ENCODE assay signal across 15 cellular contexts in genomic region chr14:70239802-70240201, GRCh38. TPM values are rescaled to one million over a fixed set of nuclear protein-coding genes. Genes with fewer than 3 reads are reported as not detected.
A peak's percentile ranks its signal among the peaks of the same experiment; 100 is the strongest.
DNase-seq lines count a peak whose midpoint lies in the region; ATAC-seq and TF ChIP-seq lines count a peak whose summit lies in the region.
"Had no signal": no experiment of that assay in that cellular context is flagged by ENCODE, and none has a peak within 500 bp of the region (broad histone marks: within the 10 kb centered on the region; RNA-seq: fewer than 3 reads in every experiment).

No MANE protein-coding gene starts in this region.

- TF ChIP-seq POLR2A in right lobe of liver (IDR thresholded peaks at IDR 0.05) = no peak

- CTCF ChIA-PET in RWPE1 (lab: Yijun Ruan, JAX) = no interaction called here

- no peaks in the 10 kb centered on the region for H3K27me3 ChIP-seq in right lobe of liver

- no peaks in the 10 kb centered on the region for H3K4me1 ChIP-seq in right lobe of liver

- H3K36me3 ChIP-seq in right lobe of liver = no peaks in the 10 kb centered on the region

- WGBS in right lobe of liver (ENCODE audit: insufficient coverage, low coverage, low lambda C conversion rate, missing lambda C conversion rate) = 47% methylated on average over 3 of the region's 3 CpGs

- ATAC-seq in GM18519 (IDR thresholded peaks at IDR 0.05; ENCODE audit: low FRiP score, unreplicated experiment) (peak; percentile 58), GM21526 (IDR thresholded peaks at IDR 0.05; ENCODE audit: low FRiP score, unreplicated experiment) (peak; percentile 58), HG03095 (IDR thresholded peaks at IDR 0.05; ENCODE audit: unreplicated experiment) (peak; percentile 90), right lobe of liver (no peak)
- ATAC-seq: foreskin keratinocyte, T-cell had no signal

- H3K27ac ChIP-seq in right lobe of liver = no peak overlapping the region
- H3K27ac ChIP-seq in RWPE1 = no peak overlapping the region
- H3K27ac ChIP-seq: foreskin keratinocyte had no signal

- H3K4me3 ChIP-seq in right lobe of liver = no peak overlapping the region

- intact Hi-C loops in right lobe of liver (cut with DNase I) = no loop called here

- no peaks in the 10 kb centered on the region for H3K9me3 ChIP-seq in right lobe of liver

- POLR2A ChIA-PET in RWPE1 (lab: Yijun Ruan, JAX; ENCODE audit: low non-redundant PET) = no interaction called here

- no peak for TF ChIP-seq CTCF in right lobe of liver (IDR thresholded peaks at IDR 0.05)
- TF ChIP-seq CTCF in RWPE1 (conservative IDR thresholded peaks at IDR 0.05; ENCODE audit: low read depth) = no peak

- peak; percentile 9 for DNase-seq in iPS-NIHi11 (ENCODE audit: low spot score)
- no peak for DNase-seq in cerebellum (ENCODE audit: low spot score)
- no peak for DNase-seq in right lobe of liver
- DNase-seq in stimulated activated CD4-positive, alpha-beta T cell treated with anti-CD3 and anti-CD28 coated beads, Interleukin-2, amount 100 ng/mL, for 24 hours = no peak
- DNase-seq in RWPE1 (ENCODE audit: low spot score) = no peak
- DNase-seq: activated CD4-positive, alpha-beta T cell treated with anti-CD3 and anti-CD28 coated beads, Interleukin-2, amount 10 ng/mL, durations not matched to agents 7 days and 5 days; foreskin keratinocyte; kidney; NCI-H2171 treated with DMSO at 0.1 percent for 48 hours; retina; T-cell had no signal

RNA-seq across cellular contexts. Expression of gene SLC8A3, which starts 51.1 kb away (rescaled TPM):
- total RNA-seq in cerebellum (18.9 TPM), right lobe of liver (under 1 TPM in 3 of 6 experiments, not detected in 3; 0.05 to 0.13 (median 0.12) TPM)
- total RNA-seq: activated CD4-positive, alpha-beta T cell treated with anti-CD3 and anti-CD28 coated beads, Interleukin-2, amount 10 ng/mL, durations not matched to agents 7 days and 5 days; OCI-LY7 had no signal

Comparison
In these comparisons a context has a peak if more than half of its experiments do, and no peak if none do; other contexts are left out.
1. ATAC-seq: peak in GM18519 (single experiment), GM21526 (single experiment) and HG03095 (single experiment); none in right lobe of liver (0 of 4).
2. RNA of gene SLC8A3, which starts 51.1 kb away (total RNA-seq): 18.9 TPM in cerebellum (single experiment); 0.05 to 0.13 TPM in right lobe of liver; every median in the first group is over 10 times any median in the second.